1 cellular context compared by ENCODE assay signal in the genomic region with DNA sequence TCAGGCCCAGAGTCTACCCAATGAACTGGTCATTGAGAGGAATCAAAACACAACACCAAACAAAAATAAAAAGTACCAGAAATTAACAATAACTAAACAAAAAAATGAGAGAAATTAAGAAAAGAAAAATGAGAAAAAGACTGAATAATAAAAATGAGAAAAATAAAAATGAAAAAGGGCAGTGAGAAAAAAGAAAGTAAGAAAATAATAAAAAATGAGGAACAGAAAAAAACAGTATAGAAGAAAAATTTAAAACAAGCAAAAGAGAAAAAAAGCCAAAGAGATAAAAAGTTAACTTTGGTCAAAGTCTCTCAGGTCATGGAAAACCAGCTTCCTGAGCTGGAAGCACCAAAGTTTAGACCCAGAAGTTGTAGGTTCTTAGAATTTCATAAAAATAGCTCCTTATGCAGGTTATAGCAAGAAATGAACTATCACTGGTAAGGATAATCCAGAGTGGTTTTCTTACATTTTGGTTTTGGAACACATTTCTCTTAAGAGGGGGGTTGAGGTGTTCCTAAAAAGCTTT.
TF ChIP-seq lines count a peak whose summit lies in the region.

No MANE protein-coding gene starts in this region.

TF ChIP-seq in GM12878, 131 proteins besides CTCF, POLR2A, EP300 and RAD21 (continued from another document and continues in another):
- TF ChIP-seq, protein P1, sequence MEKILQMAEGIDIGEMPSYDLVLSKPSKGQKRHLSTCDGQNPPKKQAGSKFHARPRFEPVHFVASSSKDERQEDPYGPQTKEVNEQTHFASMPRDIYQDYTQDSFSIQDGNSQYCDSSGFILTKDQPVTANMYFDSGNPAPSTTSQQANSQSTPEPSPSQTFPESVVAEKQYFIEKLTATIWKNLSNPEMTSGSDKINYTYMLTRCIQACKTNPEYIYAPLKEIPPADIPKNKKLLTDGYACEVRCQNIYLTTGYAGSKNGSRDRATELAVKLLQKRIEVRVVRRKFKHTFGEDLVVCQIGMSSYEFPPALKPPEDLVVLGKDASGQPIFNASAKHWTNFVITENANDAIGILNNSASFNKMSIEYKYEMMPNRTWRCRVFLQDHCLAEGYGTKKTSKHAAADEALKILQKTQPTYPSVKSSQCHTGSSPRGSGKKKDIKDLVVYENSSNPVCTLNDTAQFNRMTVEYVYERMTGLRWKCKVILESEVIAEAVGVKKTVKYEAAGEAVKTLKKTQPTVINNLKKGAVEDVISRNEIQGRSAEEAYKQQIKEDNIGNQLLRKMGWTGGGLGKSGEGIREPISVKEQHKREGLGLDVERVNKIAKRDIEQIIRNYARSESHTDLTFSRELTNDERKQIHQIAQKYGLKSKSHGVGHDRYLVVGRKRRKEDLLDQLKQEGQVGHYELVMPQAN (conservative IDR thresholded peaks at IDR 0.05), result no peak
- TF ChIP-seq MTA2 (IDR thresholded peaks at IDR 0.05; ENCODE audit: low read depth) (peak; percentile 77), NR2C1 (IDR thresholded peaks at IDR 0.05) (no peak), TAF1 (IDR thresholded peaks at IDR 0.05; ENCODE audit: borderline replicate concordance, low read depth, low read length) (no peak), SMAD1 (IDR thresholded peaks at IDR 0.05; ENCODE audit: low read depth, partially characterized antibody) (no peak), NFIC (IDR thresholded peaks at IDR 0.05; ENCODE audit: low read depth, low read length) (no peak), HDAC2 (IDR thresholded peaks at IDR 0.05) (no peak), ZZZ3 (IDR thresholded peaks at IDR 0.05; ENCODE audit: control insufficient read depth, insufficient read length, low read depth) (no peak), NR2F1 (conservative IDR thresholded peaks at IDR 0.05) (no peak), FOXK2 (IDR thresholded peaks at IDR 0.05) (no peak), PAX8 (IDR thresholded peaks at IDR 0.05) (no peak), MTA3 (IDR thresholded peaks at IDR 0.05; ENCODE audit: borderline replicate concordance, low read length) (no peak), KDM1A (IDR thresholded peaks at IDR 0.05; ENCODE audit: borderline replicate concordance) (no peak), IKZF1 (conservative IDR thresholded peaks at IDR 0.05) (no peak), SUZ12 (IDR thresholded peaks at IDR 0.05; ENCODE audit: unreplicated experiment) (no peak), HDAC6 (IDR thresholded peaks at IDR 0.05; ENCODE audit: unreplicated experiment) (no peak), FOS (IDR thresholded peaks at IDR 0.05; ENCODE audit: borderline replicate concordance, extremely low read depth, insufficient read length) (no peak), ZNF622 (IDR thresholded peaks at IDR 0.05) (no peak)
- TF ChIP-seq, protein P2, sequence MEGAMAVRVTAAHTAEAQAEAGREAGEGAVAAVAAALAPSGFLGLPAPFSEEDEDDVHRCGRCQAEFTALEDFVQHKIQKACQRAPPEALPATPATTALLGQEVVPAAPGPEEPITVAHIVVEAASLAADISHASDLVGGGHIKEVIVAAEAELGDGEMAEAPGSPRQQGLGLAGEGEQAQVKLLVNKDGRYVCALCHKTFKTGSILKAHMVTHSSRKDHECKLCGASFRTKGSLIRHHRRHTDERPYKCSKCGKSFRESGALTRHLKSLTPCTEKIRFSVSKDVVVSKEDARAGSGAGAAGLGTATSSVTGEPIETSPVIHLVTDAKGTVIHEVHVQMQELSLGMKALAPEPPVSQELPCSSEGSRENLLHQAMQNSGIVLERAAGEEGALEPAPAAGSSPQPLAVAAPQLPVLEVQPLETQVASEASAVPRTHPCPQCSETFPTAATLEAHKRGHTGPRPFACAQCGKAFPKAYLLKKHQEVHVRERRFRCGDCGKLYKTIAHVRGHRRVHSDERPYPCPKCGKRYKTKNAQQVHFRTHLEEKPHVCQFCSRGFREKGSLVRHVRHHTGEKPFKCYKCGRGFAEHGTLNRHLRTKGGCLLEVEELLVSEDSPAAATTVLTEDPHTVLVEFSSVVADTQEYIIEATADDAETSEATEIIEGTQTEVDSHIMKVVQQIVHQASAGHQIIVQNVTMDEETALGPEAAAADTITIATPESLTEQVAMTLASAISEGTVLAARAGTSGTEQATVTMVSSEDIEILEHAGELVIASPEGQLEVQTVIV (IDR thresholded peaks at IDR 0.05; ENCODE audit: borderline replicate concordance, partially characterized antibody), result no peak
- TF ChIP-seq, protein P3, sequence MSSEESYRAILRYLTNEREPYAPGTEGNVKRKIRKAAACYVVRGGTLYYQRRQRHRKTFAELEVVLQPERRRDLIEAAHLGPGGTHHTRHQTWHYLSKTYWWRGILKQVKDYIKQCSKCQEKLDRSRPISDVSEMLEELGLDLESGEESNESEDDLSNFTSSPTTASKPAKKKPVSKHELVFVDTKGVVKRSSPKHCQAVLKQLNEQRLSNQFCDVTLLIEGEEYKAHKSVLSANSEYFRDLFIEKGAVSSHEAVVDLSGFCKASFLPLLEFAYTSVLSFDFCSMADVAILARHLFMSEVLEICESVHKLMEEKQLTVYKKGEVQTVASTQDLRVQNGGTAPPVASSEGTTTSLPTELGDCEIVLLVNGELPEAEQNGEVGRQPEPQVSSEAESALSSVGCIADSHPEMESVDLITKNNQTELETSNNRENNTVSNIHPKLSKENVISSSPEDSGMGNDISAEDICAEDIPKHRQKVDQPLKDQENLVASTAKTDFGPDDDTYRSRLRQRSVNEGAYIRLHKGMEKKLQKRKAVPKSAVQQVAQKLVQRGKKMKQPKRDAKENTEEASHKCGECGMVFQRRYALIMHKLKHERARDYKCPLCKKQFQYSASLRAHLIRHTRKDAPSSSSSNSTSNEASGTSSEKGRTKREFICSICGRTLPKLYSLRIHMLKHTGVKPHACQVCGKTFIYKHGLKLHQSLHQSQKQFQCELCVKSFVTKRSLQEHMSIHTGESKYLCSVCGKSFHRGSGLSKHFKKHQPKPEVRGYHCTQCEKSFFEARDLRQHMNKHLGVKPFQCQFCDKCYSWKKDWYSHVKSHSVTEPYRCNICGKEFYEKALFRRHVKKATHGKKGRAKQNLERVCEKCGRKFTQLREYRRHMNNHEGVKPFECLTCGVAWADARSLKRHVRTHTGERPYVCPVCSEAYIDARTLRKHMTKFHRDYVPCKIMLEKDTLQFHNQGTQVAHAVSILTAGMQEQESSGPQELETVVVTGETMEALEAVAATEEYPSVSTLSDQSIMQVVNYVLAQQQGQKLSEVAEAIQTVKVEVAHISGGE (CRISPR knock-in tag; IDR thresholded peaks at IDR 0.05), result no peak
- TF ChIP-seq, protein P4, sequence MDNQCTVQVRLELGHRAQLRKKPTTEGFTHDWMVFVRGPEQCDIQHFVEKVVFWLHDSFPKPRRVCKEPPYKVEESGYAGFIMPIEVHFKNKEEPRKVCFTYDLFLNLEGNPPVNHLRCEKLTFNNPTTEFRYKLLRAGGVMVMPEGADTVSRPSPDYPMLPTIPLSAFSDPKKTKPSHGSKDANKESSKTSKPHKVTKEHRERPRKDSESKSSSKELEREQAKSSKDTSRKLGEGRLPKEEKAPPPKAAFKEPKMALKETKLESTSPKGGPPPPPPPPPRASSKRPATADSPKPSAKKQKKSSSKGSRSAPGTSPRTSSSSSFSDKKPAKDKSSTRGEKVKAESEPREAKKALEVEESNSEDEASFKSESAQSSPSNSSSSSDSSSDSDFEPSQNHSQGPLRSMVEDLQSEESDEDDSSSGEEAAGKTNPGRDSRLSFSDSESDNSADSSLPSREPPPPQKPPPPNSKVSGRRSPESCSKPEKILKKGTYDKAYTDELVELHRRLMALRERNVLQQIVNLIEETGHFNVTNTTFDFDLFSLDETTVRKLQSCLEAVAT (IDR thresholded peaks at IDR 0.05), result 0 out of 2 replicates have a peak, but pooled peaks have one; percentile 14
- TF ChIP-seq, protein P5, sequence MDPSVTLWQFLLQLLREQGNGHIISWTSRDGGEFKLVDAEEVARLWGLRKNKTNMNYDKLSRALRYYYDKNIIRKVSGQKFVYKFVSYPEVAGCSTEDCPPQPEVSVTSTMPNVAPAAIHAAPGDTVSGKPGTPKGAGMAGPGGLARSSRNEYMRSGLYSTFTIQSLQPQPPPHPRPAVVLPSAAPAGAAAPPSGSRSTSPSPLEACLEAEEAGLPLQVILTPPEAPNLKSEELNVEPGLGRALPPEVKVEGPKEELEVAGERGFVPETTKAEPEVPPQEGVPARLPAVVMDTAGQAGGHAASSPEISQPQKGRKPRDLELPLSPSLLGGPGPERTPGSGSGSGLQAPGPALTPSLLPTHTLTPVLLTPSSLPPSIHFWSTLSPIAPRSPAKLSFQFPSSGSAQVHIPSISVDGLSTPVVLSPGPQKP (IDR thresholded peaks at IDR 0.05; ENCODE audit: low read depth, low read length), result no peak
- TF ChIP-seq, protein P6, sequence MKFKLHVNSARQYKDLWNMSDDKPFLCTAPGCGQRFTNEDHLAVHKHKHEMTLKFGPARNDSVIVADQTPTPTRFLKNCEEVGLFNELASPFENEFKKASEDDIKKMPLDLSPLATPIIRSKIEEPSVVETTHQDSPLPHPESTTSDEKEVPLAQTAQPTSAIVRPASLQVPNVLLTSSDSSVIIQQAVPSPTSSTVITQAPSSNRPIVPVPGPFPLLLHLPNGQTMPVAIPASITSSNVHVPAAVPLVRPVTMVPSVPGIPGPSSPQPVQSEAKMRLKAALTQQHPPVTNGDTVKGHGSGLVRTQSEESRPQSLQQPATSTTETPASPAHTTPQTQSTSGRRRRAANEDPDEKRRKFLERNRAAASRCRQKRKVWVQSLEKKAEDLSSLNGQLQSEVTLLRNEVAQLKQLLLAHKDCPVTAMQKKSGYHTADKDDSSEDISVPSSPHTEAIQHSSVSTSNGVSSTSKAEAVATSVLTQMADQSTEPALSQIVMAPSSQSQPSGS (IDR thresholded peaks at IDR 0.05; ENCODE audit: low read length), result no peak
- TF ChIP-seq, protein P7, sequence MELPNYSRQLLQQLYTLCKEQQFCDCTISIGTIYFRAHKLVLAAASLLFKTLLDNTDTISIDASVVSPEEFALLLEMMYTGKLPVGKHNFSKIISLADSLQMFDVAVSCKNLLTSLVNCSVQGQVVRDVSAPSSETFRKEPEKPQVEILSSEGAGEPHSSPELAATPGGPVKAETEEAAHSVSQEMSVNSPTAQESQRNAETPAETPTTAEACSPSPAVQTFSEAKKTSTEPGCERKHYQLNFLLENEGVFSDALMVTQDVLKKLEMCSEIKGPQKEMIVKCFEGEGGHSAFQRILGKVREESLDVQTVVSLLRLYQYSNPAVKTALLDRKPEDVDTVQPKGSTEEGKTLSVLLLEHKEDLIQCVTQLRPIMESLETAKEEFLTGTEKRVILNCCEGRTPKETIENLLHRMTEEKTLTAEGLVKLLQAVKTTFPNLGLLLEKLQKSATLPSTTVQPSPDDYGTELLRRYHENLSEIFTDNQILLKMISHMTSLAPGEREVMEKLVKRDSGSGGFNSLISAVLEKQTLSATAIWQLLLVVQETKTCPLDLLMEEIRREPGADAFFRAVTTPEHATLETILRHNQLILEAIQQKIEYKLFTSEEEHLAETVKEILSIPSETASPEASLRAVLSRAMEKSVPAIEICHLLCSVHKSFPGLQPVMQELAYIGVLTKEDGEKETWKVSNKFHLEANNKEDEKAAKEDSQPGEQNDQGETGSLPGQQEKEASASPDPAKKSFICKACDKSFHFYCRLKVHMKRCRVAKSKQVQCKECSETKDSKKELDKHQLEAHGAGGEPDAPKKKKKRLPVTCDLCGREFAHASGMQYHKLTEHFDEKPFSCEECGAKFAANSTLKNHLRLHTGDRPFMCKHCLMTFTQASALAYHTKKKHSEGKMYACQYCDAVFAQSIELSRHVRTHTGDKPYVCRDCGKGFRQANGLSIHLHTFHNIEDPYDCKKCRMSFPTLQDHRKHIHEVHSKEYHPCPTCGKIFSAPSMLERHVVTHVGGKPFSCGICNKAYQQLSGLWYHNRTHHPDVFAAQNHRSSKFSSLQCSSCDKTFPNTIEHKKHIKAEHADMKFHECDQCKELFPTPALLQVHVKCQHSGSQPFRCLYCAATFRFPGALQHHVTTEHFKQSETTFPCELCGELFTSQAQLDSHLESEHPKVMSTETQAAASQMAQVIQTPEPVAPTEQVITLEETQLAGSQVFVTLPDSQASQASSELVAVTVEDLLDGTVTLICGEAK (IDR thresholded peaks at IDR 0.05; ENCODE audit: borderline replicate concordance), result no peak
- TF ChIP-seq, protein P8, sequence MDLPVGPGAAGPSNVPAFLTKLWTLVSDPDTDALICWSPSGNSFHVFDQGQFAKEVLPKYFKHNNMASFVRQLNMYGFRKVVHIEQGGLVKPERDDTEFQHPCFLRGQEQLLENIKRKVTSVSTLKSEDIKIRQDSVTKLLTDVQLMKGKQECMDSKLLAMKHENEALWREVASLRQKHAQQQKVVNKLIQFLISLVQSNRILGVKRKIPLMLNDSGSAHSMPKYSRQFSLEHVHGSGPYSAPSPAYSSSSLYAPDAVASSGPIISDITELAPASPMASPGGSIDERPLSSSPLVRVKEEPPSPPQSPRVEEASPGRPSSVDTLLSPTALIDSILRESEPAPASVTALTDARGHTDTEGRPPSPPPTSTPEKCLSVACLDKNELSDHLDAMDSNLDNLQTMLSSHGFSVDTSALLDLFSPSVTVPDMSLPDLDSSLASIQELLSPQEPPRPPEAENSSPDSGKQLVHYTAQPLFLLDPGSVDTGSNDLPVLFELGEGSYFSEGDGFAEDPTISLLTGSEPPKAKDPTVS (IDR thresholded peaks at IDR 0.05; ENCODE audit: low read depth, low read length), result no peak
- TF ChIP-seq, protein P9, sequence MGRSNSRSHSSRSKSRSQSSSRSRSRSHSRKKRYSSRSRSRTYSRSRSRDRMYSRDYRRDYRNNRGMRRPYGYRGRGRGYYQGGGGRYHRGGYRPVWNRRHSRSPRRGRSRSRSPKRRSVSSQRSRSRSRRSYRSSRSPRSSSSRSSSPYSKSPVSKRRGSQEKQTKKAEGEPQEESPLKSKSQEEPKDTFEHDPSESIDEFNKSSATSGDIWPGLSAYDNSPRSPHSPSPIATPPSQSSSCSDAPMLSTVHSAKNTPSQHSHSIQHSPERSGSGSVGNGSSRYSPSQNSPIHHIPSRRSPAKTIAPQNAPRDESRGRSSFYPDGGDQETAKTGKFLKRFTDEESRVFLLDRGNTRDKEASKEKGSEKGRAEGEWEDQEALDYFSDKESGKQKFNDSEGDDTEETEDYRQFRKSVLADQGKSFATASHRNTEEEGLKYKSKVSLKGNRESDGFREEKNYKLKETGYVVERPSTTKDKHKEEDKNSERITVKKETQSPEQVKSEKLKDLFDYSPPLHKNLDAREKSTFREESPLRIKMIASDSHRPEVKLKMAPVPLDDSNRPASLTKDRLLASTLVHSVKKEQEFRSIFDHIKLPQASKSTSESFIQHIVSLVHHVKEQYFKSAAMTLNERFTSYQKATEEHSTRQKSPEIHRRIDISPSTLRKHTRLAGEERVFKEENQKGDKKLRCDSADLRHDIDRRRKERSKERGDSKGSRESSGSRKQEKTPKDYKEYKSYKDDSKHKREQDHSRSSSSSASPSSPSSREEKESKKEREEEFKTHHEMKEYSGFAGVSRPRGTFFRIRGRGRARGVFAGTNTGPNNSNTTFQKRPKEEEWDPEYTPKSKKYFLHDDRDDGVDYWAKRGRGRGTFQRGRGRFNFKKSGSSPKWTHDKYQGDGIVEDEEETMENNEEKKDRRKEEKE (IDR thresholded peaks at IDR 0.05), result no peak
